In the genomic region with DNA sequence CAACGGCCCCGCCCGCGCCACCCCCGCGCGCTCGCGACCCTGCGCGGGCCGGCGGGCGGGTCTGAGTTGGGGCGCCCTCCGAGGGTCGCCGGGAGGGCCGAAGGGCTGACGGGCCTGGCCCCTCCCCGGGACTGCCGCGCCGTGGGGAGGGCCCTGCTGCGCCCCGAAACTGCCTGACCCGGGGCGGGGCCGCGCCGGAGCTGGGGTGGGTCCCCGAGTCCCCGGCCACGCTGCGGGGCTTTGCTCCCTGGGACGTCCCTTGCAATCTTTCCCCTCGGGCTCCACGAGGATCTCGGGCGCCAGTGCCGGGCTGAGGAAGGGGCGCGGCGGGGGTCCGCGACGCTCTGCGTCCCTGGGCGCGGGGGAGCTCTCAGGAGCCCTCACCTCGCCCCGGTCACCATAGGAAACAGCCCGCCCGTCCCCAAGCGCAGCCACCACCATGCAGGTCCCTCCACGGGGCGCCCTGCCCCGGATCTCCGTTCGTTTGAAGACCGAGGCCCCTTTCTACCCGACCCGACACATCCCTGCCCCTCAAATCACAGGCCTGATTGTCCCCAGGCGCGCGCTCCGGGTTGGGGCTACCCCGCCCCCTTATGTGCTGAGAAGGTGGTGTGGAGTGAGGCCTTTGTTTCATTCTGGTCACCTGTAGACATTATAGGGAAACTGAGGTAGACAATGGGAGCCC, we compare ENCODE assay signal across 8 cellular contexts. TPM values are rescaled to one million over a fixed set of nuclear protein-coding genes. Genes with fewer than 3 reads are reported as not detected.
DNase-seq lines count a peak whose midpoint lies in the region; ATAC-seq and TF ChIP-seq lines count a peak whose summit lies in the region.

No MANE protein-coding gene starts in this region.

- peak overlapping the region; percentile 96 for H3K27ac ChIP-seq in OCI-LY1 (ENCODE audit: low read depth, low read length, poor library complexity, severe bottlenecking)

- peak overlapping the region; percentile 67 for H3K4me3 ChIP-seq in OCI-LY1 (ENCODE audit: low read depth, low read length, poor library complexity, severe bottlenecking)

- H3K9me2 ChIP-seq in OCI-LY1 (ENCODE audit: low read depth, low read length), result no peaks in the 10 kb centered on the region

- peak overlapping the region; percentile 85 for H3K9ac ChIP-seq in OCI-LY1 (ENCODE audit: low read length)

- H2AFZ ChIP-seq in OCI-LY1 (ENCODE audit: low read length), result no peak overlapping the region

- ATAC-seq in HG03025 (IDR thresholded peaks at IDR 0.05; ENCODE audit: low FRiP score, unreplicated experiment) (peak; percentile 3), omental fat pad (ENCODE audit: low FRiP score) (peak; percentile 20), HG03039 (IDR thresholded peaks at IDR 0.05; ENCODE audit: unreplicated experiment) (no peak)

- TF ChIP-seq CTCF in OCI-LY1 (IDR thresholded peaks at IDR 0.05; ENCODE audit: low read length) (no peak), omental fat pad (IDR thresholded peaks at IDR 0.05) (no peak)

- peaks cover 34% of the 10 kb centered on the region for H3F3A ChIP-seq in OCI-LY1 (ENCODE audit: insufficient read depth, low read length)

- H3K36me3 ChIP-seq in OCI-LY1 (ENCODE audit: insufficient read depth, low read length), result peaks cover 42% of the 10 kb centered on the region

- no peaks in the 10 kb centered on the region for H3K27me3 ChIP-seq in OCI-LY1 (ENCODE audit: insufficient read depth, low read length)

- DNase-seq in DMS53 (lab: John Stamatoyannopoulos, UW) (peak; percentile 90), germinal center (ENCODE audit: low spot score) (peak; percentile 69), omental fat pad (ENCODE audit: low spot score) (no peak), T1000 (lab: John Stamatoyannopoulos, UW) (no peak)
- DNase-seq in activated naive CD4-positive, alpha-beta T cell treated with Interleukin-2 at 50 U/mL for 16 hours, result peak; percentile 67

- H3K4me1 ChIP-seq in OCI-LY1 (ENCODE audit: insufficient read depth, low read length, severe bottlenecking), result peaks cover 70% of the 10 kb centered on the region

- H4K20me1 ChIP-seq in OCI-LY1 (ENCODE audit: insufficient read depth, low read length), result no peaks in the 10 kb centered on the region

- peaks cover 6% of the 10 kb centered on the region; the same call in 1 of the 2 replicates for H3K79me2 ChIP-seq in OCI-LY1 (ENCODE audit: insufficient read depth, low read length)

- H3K9me3 ChIP-seq in OCI-LY1 (ENCODE audit: low read length), result no peaks in the 10 kb centered on the region

- H3K4me2 ChIP-seq in OCI-LY1 (ENCODE audit: low read length), result peak overlapping the region; percentile 96

RNA-seq across cellular contexts. Expression of gene ACTG1, which starts 0.5 kb away (rescaled TPM):
- total RNA-seq in omental fat pad, result 1,000 to 10,000 TPM; 1,930 to 4,437 (median 3,125) TPM

RNA-seq across cellular contexts. Expression of gene FSCN2, which starts 15.1 kb away (rescaled TPM):
- under 1 TPM in 3 of 4 donors, not detected in 1; 0.31 to 0.95 (median 0.36) TPM for total RNA-seq in omental fat pad

RNA-seq across cellular contexts. Expression of gene FAAP100, which starts 39.0 kb away (rescaled TPM):
- total RNA-seq in omental fat pad, result 10 to 100 TPM; 13.9 to 28.0 (median 22.8) TPM

Comparison
In these comparisons a context has a peak if more than half of its experiments do, and no peak if none do; other contexts are left out.
1. DNase-seq: peak in DMS53 (single experiment), activated naive CD4-positive, alpha-beta T cell treated with Interleukin-2 at 50 U/mL for 16 hours (single experiment) and germinal center (single experiment); none in omental fat pad (single experiment) and T1000 (single experiment).